ENCODE assay signal across 17 cellular contexts in genomic region chr3:171129827-171130226, GRCh38.
DNase-seq lines count a peak whose midpoint lies in the region; ATAC-seq, FAIRE-seq and TF ChIP-seq lines count a peak whose summit lies in the region.
"Had no signal": no experiment of that assay in that cellular context is flagged by ENCODE, and none has a peak within 500 bp of the region (broad histone marks: within the 10 kb centered on the region; RNA-seq: fewer than 3 reads in every experiment).

No MANE protein-coding gene starts in this region.

- no peaks in the 10 kb centered on the region for H4K20me1 ChIP-seq in HepG2 (ENCODE audit: insufficient read depth, low read length)
- no peaks in the 10 kb centered on the region for H4K20me1 ChIP-seq in Karpas-422 (ENCODE audit: insufficient read depth, low read depth, low read length)

- peaks cover 9% of the 10 kb centered on the region for H3K36me3 Mint-ChIP-seq in WTC11

- H3K36me3 ChIP-seq in HepG2 (replicated peaks in 1 of 2; ENCODE audit: control insufficient read depth in 1 of 2, insufficient read depth in 2 of 2, low read length in 2 of 2), result no peaks in the 10 kb centered on the region
- no peaks in the 10 kb centered on the region for H3K36me3 ChIP-seq in right lobe of liver
- H3K36me3 ChIP-seq in Karpas-422 (ENCODE audit: insufficient read depth, low read length), result no peaks in the 10 kb centered on the region

- H3K9me3 ChIP-seq in HepG2 (ENCODE audit: low read length), result no peaks in the 10 kb centered on the region
- no peaks in the 10 kb centered on the region for H3K9me3 ChIP-seq in right lobe of liver
- no peaks in the 10 kb centered on the region for H3K9me3 ChIP-seq in Karpas-422 (ENCODE audit: low read length)
- H3K9me3 ChIP-seq: A549, heart right ventricle, testis had no signal

- no peak for FAIRE-seq in HepG2 (lab: Jason Lieb, UNC)
- FAIRE-seq: A549 had no signal

- no peaks in the 10 kb centered on the region for H3K4me1 Mint-ChIP-seq in WTC11

- no peak for TF ChIP-seq RAD21 in HepG2 (CRISPR knock-in tag; IDR thresholded peaks at IDR 0.05)

- in situ Hi-C loops in HepG2 (cut with HindIII; ENCODE audit: extremely low pct_ligation_motif_present, low pct_unique_long_range_greater_than_20kb), result no loop called here

- H3K9me2 ChIP-seq in Karpas-422 (replicated peaks; ENCODE audit: insufficient read depth, low read length), result no peaks in the 10 kb centered on the region

- intact Hi-C loops in HepG2 (cut with micrococcal nuclease; ENCODE audit: unreplicated experiment) (no loop called here), right lobe of liver (cut with DNase I) (no loop called here)

- no peak overlapping the region for H3K9ac ChIP-seq in HepG2 (ENCODE audit: insufficient read depth, low read depth, low read length)
- no peak overlapping the region for H3K9ac ChIP-seq in Karpas-422 (ENCODE audit: low read length)

- H2AFZ ChIP-seq in HepG2 (ENCODE audit: low read length) (no peak overlapping the region), Karpas-422 (ENCODE audit: low read length) (no peak overlapping the region)

- H3K4me3 ChIP-seq in HepG2 (replicated peaks in 1 of 3; ENCODE audit: insufficient read depth in 1 of 3, low read depth in 2 of 3, low read length in 3 of 3) (no peak overlapping the region), right lobe of liver (no peak overlapping the region), Karpas-422 (ENCODE audit: low read length) (no peak overlapping the region)
- H3K4me3 ChIP-seq: A549, cardiac muscle cell, heart right ventricle, testis had no signal

- no peaks in the 10 kb centered on the region for H3K27me3 Mint-ChIP-seq in WTC11 (ENCODE audit: low read depth)

- H3K27me3 ChIP-seq in HepG2 (ENCODE audit: control insufficient read depth in 1 of 2, insufficient read depth in 2 of 2, low read length in 2 of 2) (no peaks in the 10 kb centered on the region), right lobe of liver (no peaks in the 10 kb centered on the region), foreskin keratinocyte (no peaks in the 10 kb centered on the region), Karpas-422 (ENCODE audit: low read length) (no peaks in the 10 kb centered on the region)
- H3K27me3 ChIP-seq: cardiac muscle cell, heart right ventricle, testis had no signal

- TF ChIP-seq CTCF in HepG2 (CRISPR knock-in tag; IDR thresholded peaks at IDR 0.05), result no peak
- TF ChIP-seq CTCF in right lobe of liver (IDR thresholded peaks at IDR 0.05), result no peak
- TF ChIP-seq CTCF in WTC11 (IDR thresholded peaks at IDR 0.05), result no peak
- TF ChIP-seq CTCF in foreskin keratinocyte (conservative IDR thresholded peaks at IDR 0.05), result no peak

- POLR2A ChIA-PET in HepG2 (lab: Yijun Ruan, JAX) (no interaction called here), WTC11 (lab: Charles Lee) (no interaction called here)

- no peak for TF ChIP-seq POLR2A in HepG2 (IDR thresholded peaks at IDR 0.05; ENCODE audit: insufficient read depth in 1 of 2, low read depth in 2 of 2, low read length in 2 of 2)
- TF ChIP-seq POLR2A in right lobe of liver (IDR thresholded peaks at IDR 0.05), result no peak

- H3K27ac ChIP-seq in HepG2 (ENCODE audit: extremely low read length, insufficient read depth, low read length) (peak overlapping the region; percentile 24), right lobe of liver (no peak overlapping the region), foreskin keratinocyte (no peak overlapping the region), Karpas-422 (ENCODE audit: low read length) (no peak overlapping the region)
- H3K27ac ChIP-seq: cardiac muscle cell, heart right ventricle, HL-60, testis had no signal

- H3K9me3 Mint-ChIP-seq in WTC11, result no peaks in the 10 kb centered on the region

- peak overlapping the region; percentile 16 for H3K27ac Mint-ChIP-seq in WTC11

- WGBS in HepG2 (ENCODE audit: low lambda C conversion rate), result 57% methylated on average over 2 of the region's 2 CpGs
- WGBS in right lobe of liver (ENCODE audit: insufficient coverage, low coverage, low lambda C conversion rate, missing lambda C conversion rate), result 85% methylated on average over 2 of the region's 2 CpGs

- H3K4me2 ChIP-seq in HepG2 (ENCODE audit: low read depth, low read length) (peak overlapping the region; percentile 5; the same call in 1 of the 2 replicates), Karpas-422 (ENCODE audit: low read depth, low read length, poor library complexity, severe bottlenecking) (no peak overlapping the region)
- H3K4me2 ChIP-seq: A549 had no signal

- H3K4me3 Mint-ChIP-seq in WTC11, result no peak overlapping the region

- H3K79me2 ChIP-seq in HepG2 (ENCODE audit: insufficient read depth, low read length) (no peaks in the 10 kb centered on the region), Karpas-422 (ENCODE audit: low read length) (no peaks in the 10 kb centered on the region)

- ATAC-seq in HepG2 (peak; percentile 59), right lobe of liver (no peak), WTC11 (no peak), foreskin keratinocyte (peak; percentile 39), GM19467 (IDR thresholded peaks at IDR 0.05; ENCODE audit: unreplicated experiment) (no peak)
- ATAC-seq: A549; activated CD4-positive, CD25-positive, alpha-beta regulatory T cell treated with anti-CD3 and anti-CD28 coated beads, Interleukin-2, amount 50 U/mL, for 24 hours; heart right ventricle had no signal

- CTCF ChIA-PET in HepG2 (lab: Yijun Ruan, JAX; ENCODE audit: low intra/inter-chr PET ratio, low total read pairs) (no interaction called here), WTC11 (lab: Charles Lee) (no interaction called here)

- peaks cover 46% of the 10 kb centered on the region for H3K4me1 ChIP-seq in HepG2 (ENCODE audit: insufficient read depth, low read length)
- H3K4me1 ChIP-seq in right lobe of liver, result peaks cover 0 to 5% (median 0%) of the 10 kb centered on the region in 4 donors
- H3K4me1 ChIP-seq in foreskin keratinocyte, result peaks cover 31% of the 10 kb centered on the region
- no peaks in the 10 kb centered on the region for H3K4me1 ChIP-seq in Karpas-422 (ENCODE audit: low read length)

- BruUV-seq in HepG2 (replicated peaks; lab: Mats Ljungman, UMichigan), result TSS peak; percentile 84

- TF ChIP-seq EP300 in HepG2 (IDR thresholded peaks at IDR 0.05; ENCODE audit: low read depth in 2 of 2, low read length in 2 of 2), result no peak
- no peak for TF ChIP-seq EP300 in HepG2 (CRISPR knock-in tag; IDR thresholded peaks at IDR 0.05; ENCODE audit: borderline replicate concordance)

- peak; percentile 58 for DNase-seq in HepG2 (ENCODE audit: low spot score)
- no peak for DNase-seq in right lobe of liver
- no peak for DNase-seq in WTC11 (ENCODE audit: low spot score)
- DNase-seq in foreskin keratinocyte, result no peak
- no peak for DNase-seq in NCI-H524 treated with DMSO at 0.1 percent for 48 hours (lab: John Stamatoyannopoulos, UW)
- DNase-seq in NCI-H2196 (lab: John Stamatoyannopoulos, UW; ENCODE audit: unreplicated experiment), result no peak
- DNase-seq in Karpas-422, result no peak
- DNase-seq: activated naive CD4-positive, alpha-beta T cell treated with Interleukin-2 at 50 U/mL for 16 hours; heart right ventricle; NCI-H1694 treated with DMSO at 0.1 percent for 48 hours; RPMI8226; testis had no signal

TF ChIP-seq in HepG2, 621 proteins besides CTCF, POLR2A, EP300 and RAD21:
- TF ChIP-seq ZNF644 (CRISPR knock-in tag; IDR thresholded peaks at IDR 0.05; ENCODE audit: low read depth) (0 out of 2 replicates have a peak, but pooled peaks have one; percentile 38), NFE2 (CRISPR knock-in tag; IDR thresholded peaks at IDR 0.05) (peak; percentile 54; the same call in 1 of the 2 replicates), FOXK1 (CRISPR knock-in tag; IDR thresholded peaks at IDR 0.05; ENCODE audit: borderline replicate concordance, low read depth) (no peak), CENPBD1 (CRISPR knock-in tag; IDR thresholded peaks at IDR 0.05; ENCODE audit: borderline replicate concordance, low read depth) (no peak), FOSL2 (CRISPR knock-in tag; IDR thresholded peaks at IDR 0.05) (peak; percentile 63)

TF ChIP-seq in WTC11, 78 proteins besides CTCF, POLR2A, EP300 and RAD21 (continues in another document):
- TF ChIP-seq NR1H2 (CRISPR knock-in tag; IDR thresholded peaks at IDR 0.05) (no peak), NR3C1 (CRISPR knock-in tag; conservative IDR thresholded peaks at IDR 0.05; ENCODE audit: low read depth) (no peak), TEAD4 (CRISPR knock-in tag; IDR thresholded peaks at IDR 0.05) (no peak), TEAD1 (CRISPR knock-in tag; IDR thresholded peaks at IDR 0.05) (no peak), IRF2 (CRISPR knock-in tag; IDR thresholded peaks at IDR 0.05; ENCODE audit: borderline replicate concordance, low read depth) (no peak), ESRRA (CRISPR knock-in tag; IDR thresholded peaks at IDR 0.05; ENCODE audit: borderline replicate concordance) (no peak), SMAD3 (CRISPR knock-in tag; IDR thresholded peaks at IDR 0.05; ENCODE audit: borderline replicate concordance) (no peak), FOXP4 (CRISPR knock-in tag; IDR thresholded peaks at IDR 0.05) (no peak), HMGXB4 (CRISPR knock-in tag; IDR thresholded peaks at IDR 0.05) (no peak), KAT7 (CRISPR knock-in tag; IDR thresholded peaks at IDR 0.05; ENCODE audit: borderline replicate concordance) (no peak)

Comparison
In these comparisons a context has a peak if more than half of its experiments do, and no peak if none do; other contexts are left out.
1. ATAC-seq: peak in HepG2 (single experiment) and foreskin keratinocyte (single experiment); none in right lobe of liver (0 of 4), WTC11 (single experiment) and GM19467 (single experiment).